In the genomic region with DNA sequence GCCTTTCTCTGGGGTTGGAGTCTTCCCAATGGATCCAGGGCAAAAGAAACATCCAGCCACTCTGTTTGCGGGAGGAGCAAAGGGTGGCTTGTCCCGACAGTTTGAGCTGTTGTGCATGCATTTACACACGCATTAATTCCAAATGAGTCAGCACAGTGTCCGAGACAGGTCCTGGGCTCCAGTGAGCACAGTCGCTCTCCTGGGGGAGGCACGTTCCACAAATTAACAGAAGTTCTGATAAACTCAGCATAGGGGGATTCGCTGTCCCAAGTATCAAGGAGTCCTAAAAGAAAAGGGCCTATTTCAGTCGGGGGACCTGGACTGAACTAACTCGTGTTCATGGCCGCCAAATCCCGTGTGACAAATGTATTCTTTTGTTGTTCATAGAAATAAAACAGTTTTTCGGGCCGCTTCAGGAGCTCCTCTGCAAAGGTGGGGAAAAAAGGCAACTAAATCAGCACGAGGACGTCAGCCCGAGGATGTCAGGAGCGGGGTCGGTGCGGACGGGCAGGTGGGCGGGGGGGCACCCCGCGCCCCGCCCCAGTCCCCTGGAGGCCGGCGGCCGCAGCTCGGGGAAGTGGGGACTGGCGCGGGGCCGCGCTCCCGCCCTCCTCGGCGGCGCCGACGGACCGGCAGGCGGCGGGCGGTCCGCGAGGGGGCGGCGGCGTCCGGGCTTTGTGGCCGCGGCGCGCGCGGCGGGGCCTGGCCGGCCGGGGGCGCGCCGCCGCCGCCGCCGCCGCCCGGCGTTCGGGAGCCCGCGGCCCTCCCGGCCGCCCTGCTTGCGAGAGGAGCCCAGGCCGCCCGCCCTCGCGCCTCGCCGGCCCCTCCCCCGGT, we compare ENCODE assay signal across 8 cellular contexts. TPM values are rescaled to one million over a fixed set of nuclear protein-coding genes. Genes with fewer than 3 reads are reported as not detected.
DNase-seq lines count a peak whose midpoint lies in the region; TF ChIP-seq lines count a peak whose summit lies in the region.

TSS of gene MSANTD3 (plus strand) at position 612 of the 834 bp plus-strand sequence. CDS start 14,796 bp downstream, outside the sequence.

- in situ Hi-C loops in astrocyte of the spinal cord (cut with HindIII; ENCODE audit: low sequenced_read_pairs): no loop called here

- H3T11ph ChIP-seq in H9 (ENCODE audit: low read length): peak within 1 kb of the TSS; percentile 29

- peak within 1 kb of the TSS; percentile 76; the same call in 1 of the 2 replicates for H2BK15ac ChIP-seq in H9 (ENCODE audit: low read depth, low read length)

- peaks cover 7% of the 10 kb centered on the region for H3K79me1 ChIP-seq in H9 (ENCODE audit: insufficient read depth, low read depth, low read length, poor library complexity, severe bottlenecking)

- H3K23ac ChIP-seq in H9 (ENCODE audit: insufficient read length, low read depth, low read length): no peak within 1 kb of the TSS

- peak within 1 kb of the TSS; percentile 82 for H2BK5ac ChIP-seq in H9 (ENCODE audit: insufficient read length, low read length)

- H2BK12ac ChIP-seq in H9 (ENCODE audit: insufficient read length, low read depth, low read length): no peak within 1 kb of the TSS

- H4K8ac ChIP-seq in H9 (replicated peaks; ENCODE audit: insufficient read length, low read depth, low read length): peak within 1 kb of the TSS; percentile 98

- H3K56ac ChIP-seq in H9 (ENCODE audit: insufficient read length, low read depth, low read length): peak within 1 kb of the TSS; percentile 98

- H3K79me2 ChIP-seq in H9 (ENCODE audit: insufficient read depth, low read length): peaks cover 6% of the 10 kb centered on the region; the same call in 1 of the 2 replicates

- H3K36me3 Mint-ChIP-seq in H9 (ENCODE audit: insufficient read depth in 1 of 3, low read depth in 3 of 3): peaks cover 8 to 21% (median 11%) of the 10 kb centered on the region in 3 experiments

- DNase-seq in H9: peak; percentile 57
- DNase-seq in LoVo (ENCODE audit: low spot score): peak; percentile 68
- peak; percentile 25 to 77 (median 39) for DNase-seq in T-helper 2 cell
- peak; percentile 72 for DNase-seq in astrocyte of the spinal cord (ENCODE audit: low read depth, low spot score)
- DNase-seq in hippocampal formation (lab: John Stamatoyannopoulos, UW): peak; percentile 38 to 39
- peak; percentile 86 for DNase-seq in retina
- DNase-seq in cerebellar nuclear complex (lab: John Stamatoyannopoulos, UW): no peak

- H2AFZ ChIP-seq in H9 (ENCODE audit: low read length): peak within 1 kb of the TSS; percentile 97

- H2BK120ac ChIP-seq in H9 (ENCODE audit: low read depth, low read length, poor library complexity, severe bottlenecking): peak within 1 kb of the TSS; percentile 89

- peak within 1 kb of the TSS; percentile 94 for H3K9ac ChIP-seq in H9 (ENCODE audit: extremely low read depth, insufficient read length, low read length)

- H3K27me3 ChIP-seq in H9 (ENCODE audit: insufficient read depth, low read length): no peaks in the 10 kb centered on the region

- peak within 1 kb of the TSS; percentile 93 for H4K5ac ChIP-seq in H9 (ENCODE audit: insufficient read length, low read depth, low read length)

- peak within 1 kb of the TSS; percentile 91 to 97 (median 96) for H3K27ac Mint-ChIP-seq in H9

- H3K4me1 Mint-ChIP-seq in H9: peaks cover 33 to 41% of the 10 kb centered on the region in 2 experiments

- H3K27ac ChIP-seq in H9 (ENCODE audit: insufficient read length, low read depth, low read length): peak within 1 kb of the TSS; percentile 85

- H3K4me2 ChIP-seq in H9 (ENCODE audit: insufficient read depth, insufficient read length, low read length): peak within 1 kb of the TSS; percentile 100

- H3K27me3 Mint-ChIP-seq in H9 (ENCODE audit: low read depth): 0 out of 2 replicates have a peak, but pooled peaks cover 1% of the 10 kb centered on the region

- no peaks in the 10 kb centered on the region for H3K9me3 Mint-ChIP-seq in H9

- peak within 1 kb of the TSS; percentile 90 to 94 for H3K4me3 Mint-ChIP-seq in H9

- no peaks in the 10 kb centered on the region for H3K9me3 ChIP-seq in H9 (ENCODE audit: control insufficient read depth, low read depth, low read length)

- H3K18ac ChIP-seq in H9 (ENCODE audit: insufficient read length, low read depth, low read length): peak within 1 kb of the TSS; percentile 84

- WGBS in H9 (ENCODE audit: extremely low coverage, insufficient read length, low lambda C conversion rate): no CpG with 5 or more reads among the region's 80 CpGs

- peaks cover 6% of the 10 kb centered on the region; the same call in 1 of the 2 replicates for H3K4me1 ChIP-seq in H9 (ENCODE audit: insufficient read depth, low read length)

- peaks cover 13% of the 10 kb centered on the region for H3K23me2 ChIP-seq in H9 (ENCODE audit: insufficient read length, low read depth, low read length, poor library complexity, severe bottlenecking)

- 0 out of 2 replicates have a peak within 1 kb of the TSS, but pooled peaks have one; percentile 83 for H3K4ac ChIP-seq in H9 (ENCODE audit: low read depth, low read length)

- H4K91ac ChIP-seq in H9 (ENCODE audit: insufficient read length, low read depth, low read length): no peak within 1 kb of the TSS

- H3K4me3 ChIP-seq in GM08714 (ENCODE audit: low read length) (peak within 1 kb of the TSS; percentile 76), astrocyte of the spinal cord (ENCODE audit: low read depth, low read length) (peak within 1 kb of the TSS; percentile 78)

- H4K20me1 ChIP-seq in H9 (ENCODE audit: control insufficient read depth, insufficient read depth, insufficient read length): no peaks in the 10 kb centered on the region

- H3K14ac ChIP-seq in H9 (ENCODE audit: insufficient read depth, low read length): peak within 1 kb of the TSS; percentile 97

- no peak for TF ChIP-seq CTCF in H9 (conservative IDR thresholded peaks at IDR 0.05)
- no peak for TF ChIP-seq CTCF in astrocyte of the spinal cord (IDR thresholded peaks at IDR 0.05; ENCODE audit: low read depth, low read length)

- H2BK20ac ChIP-seq in H9 (ENCODE audit: low read depth, low read length, poor library complexity, severe bottlenecking): no peak within 1 kb of the TSS

- H2AK5ac ChIP-seq in H9 (ENCODE audit: insufficient read length, low read length): no peak within 1 kb of the TSS

RNA-seq across cellular contexts. Expression of gene MSANTD3, which starts in this region (rescaled TPM):
- total RNA-seq in H9 (2021): 34.0 and 35.7 TPM in 2 replicates

Comparison
In these comparisons a context has a peak if more than half of its experiments do, and no peak if none do; other contexts are left out.
1. DNase-seq: peak in H9 (single experiment), LoVo (single experiment), T-helper 2 cell (5 of 5), astrocyte of the spinal cord (single experiment), hippocampal formation (2 of 2) and retina (single experiment); none in cerebellar nuclear complex (0 of 2).